In genomic region chr3:58746758-58747157, GRCh38 we compare ENCODE assay signal across 22 cellular contexts.
DNase-seq lines count a peak whose midpoint lies in the region; ATAC-seq, FAIRE-seq and TF ChIP-seq lines count a peak whose summit lies in the region.
"Had no signal": no experiment of that assay in that cellular context is flagged by ENCODE, and none has a peak within 500 bp of the region (broad histone marks: within the 10 kb centered on the region; RNA-seq: fewer than 3 reads in every experiment).

No MANE protein-coding gene starts in this region.

- no peaks in the 10 kb centered on the region for H3K27me3 ChIP-seq in SK-N-SH (ENCODE audit: insufficient read depth)
- no peaks in the 10 kb centered on the region for H3K27me3 ChIP-seq in K562 (ENCODE audit: control insufficient read depth in 2 of 2, insufficient read depth in 2 of 2, low read length in 2 of 2)
- H3K27me3 ChIP-seq: BE2C had no signal

- H3K4me2 ChIP-seq in SK-N-SH, result no peak overlapping the region
- H3K4me2 ChIP-seq in K562 (ENCODE audit: insufficient read depth, low read length), result no peak overlapping the region

- H4K20me1 ChIP-seq in SK-N-SH (ENCODE audit: insufficient read depth) (no peaks in the 10 kb centered on the region), K562 (replicated peaks; ENCODE audit: control insufficient read depth, insufficient read depth, low read length) (no peaks in the 10 kb centered on the region)

- no peak for ATAC-seq in SK-N-SH treated with all-trans-retinoic acid at 6 μM for 48 hours
- no peak for ATAC-seq in K562
- no peak for ATAC-seq in HG02759 (IDR thresholded peaks at IDR 0.05; ENCODE audit: unreplicated experiment)
- ATAC-seq: GM12878 had no signal

- no peak for TF ChIP-seq POLR2A in K562 (conservative IDR thresholded peaks at IDR 0.05)

- H3K4me3 ChIP-seq in SK-N-SH (ENCODE audit: low read depth in 2 of 2, low read length in 1 of 2), result no peak overlapping the region
- H3K4me3 ChIP-seq in K562, result no peak overlapping the region
- H3K4me3 ChIP-seq: GM12878 had no signal

- H3K79me2 ChIP-seq in SK-N-SH (ENCODE audit: insufficient read depth) (no peaks in the 10 kb centered on the region), K562 (ENCODE audit: control insufficient read depth, insufficient read depth, low read length) (no peaks in the 10 kb centered on the region)

- POLR2A ChIA-PET in SK-N-SH (lab: Yijun Ruan, JAX) (interaction anchor here (0.6 kb wide), 1 partner anchor 274 kb away, joined by 3 read pairs; no protein-coding TSS in a partner anchor), K562 (lab: Yijun Ruan, JAX) (no interaction called here)

- H3K4me1 ChIP-seq in SK-N-SH (ENCODE audit: control insufficient read depth in 1 of 2, insufficient read depth in 2 of 2, low read depth in 1 of 2, low read length in 1 of 2), result no peaks in the 10 kb centered on the region; a peak in 2 of 4 replicates
- no peaks in the 10 kb centered on the region for H3K4me1 ChIP-seq in K562 (replicated peaks in 1 of 2; ENCODE audit: control insufficient read depth in 2 of 2, insufficient read depth in 2 of 2, low read length in 2 of 2)
- H3K4me1 ChIP-seq: BE2C had no signal

- no peak for FAIRE-seq in K562 (lab: Jason Lieb, UNC)
- FAIRE-seq: A204.1, GM12878, HTR-8/SVneo had no signal

- BruUV-seq in K562 (replicated peaks; lab: Mats Ljungman, UMichigan), result no TSS peak

- no peaks in the 10 kb centered on the region for H3F3A ChIP-seq in SK-N-SH (replicated peaks; ENCODE audit: insufficient read depth)

- in situ Hi-C loops in K562 (cut with MboI), result no loop called here

- no peak for TF ChIP-seq RAD21 in SK-N-SH (IDR thresholded peaks at IDR 0.05; ENCODE audit: low read length)
- TF ChIP-seq RAD21 in K562 (CRISPR knock-in tag; conservative IDR thresholded peaks at IDR 0.05 in 1 of 2, IDR thresholded peaks at IDR 0.05 in 1 of 2), result no peak

- intact Hi-C loops in K562 (cut with micrococcal nuclease), result no loop called here

- no peak overlapping the region for H2AFZ ChIP-seq in SK-N-SH (ENCODE audit: low read depth)
- no peak overlapping the region for H2AFZ ChIP-seq in K562 (ENCODE audit: low read depth, low read length)

- no peaks in the 10 kb centered on the region for H3K9me2 ChIP-seq in SK-N-SH

- H3K36me3 ChIP-seq in SK-N-SH (replicated peaks in 1 of 2; ENCODE audit: control insufficient read depth in 1 of 2, insufficient read depth in 2 of 2, low read length in 1 of 2), result no peaks in the 10 kb centered on the region
- H3K36me3 ChIP-seq in K562 (ENCODE audit: control insufficient read depth, insufficient read depth, low read length), result no peaks in the 10 kb centered on the region; the same call in 2 of the 3 replicates
- H3K36me3 ChIP-seq: BE2C had no signal

- no peak overlapping the region for H3K9ac ChIP-seq in SK-N-SH
- no peak overlapping the region for H3K9ac ChIP-seq in K562 (ENCODE audit: insufficient read depth in 1 of 2, low read depth in 2 of 2, low read length in 2 of 2)

- TF ChIP-seq EP300 in SK-N-SH (IDR thresholded peaks at IDR 0.05; ENCODE audit: borderline replicate concordance in 1 of 2, low read depth in 1 of 2, low read length in 1 of 2) (no peak), K562 (IDR thresholded peaks at IDR 0.05; ENCODE audit: low read length) (no peak)

- H3K9me3 ChIP-seq in SK-N-SH, result no peaks in the 10 kb centered on the region
- no peaks in the 10 kb centered on the region for H3K9me3 ChIP-seq in K562 (replicated peaks; ENCODE audit: control insufficient read depth, insufficient read depth, low read depth, low read length)
- H3K9me3 ChIP-seq: BE2C had no signal

- DNase-seq in SK-N-SH (no peak), NCI-H1930 (lab: John Stamatoyannopoulos, UW) (peak; percentile 65 to 75), K562 (ENCODE audit: extremely low read depth in 1 of 4, low spot score in 3 of 4) (no peak), NCI-H2227 treated with DMSO at 0.1 percent for 48 hours (lab: John Stamatoyannopoulos, UW) (no peak), NCI-H146 (lab: John Stamatoyannopoulos, UW) (no peak)
- DNase-seq: ACHN; BE2C; C1 segment of cervical spinal cord; CD4-positive, CD25-positive, alpha-beta regulatory T cell; CD8-positive, alpha-beta memory T cell; COR-L47; DMS 273 treated with DMSO at 0.1 percent for 48 hours; DMS53; DND-41; EL; GOT3; H9 had no signal

- CTCF ChIA-PET in SK-N-SH (lab: Yijun Ruan, JAX) (interaction anchor here (0.6 kb wide), 1 partner anchor 298 kb away, joined by 3 read pairs; no protein-coding TSS in a partner anchor), K562 (lab: Yijun Ruan, JAX; ENCODE audit: low intra/inter-chr PET ratio) (no interaction called here)

- H3K9me1 ChIP-seq in K562 (ENCODE audit: control insufficient read depth, insufficient read depth, low read length), result no peaks in the 10 kb centered on the region

- TF ChIP-seq CTCF in SK-N-SH (IDR thresholded peaks at IDR 0.05), result no peak
- no peak for TF ChIP-seq CTCF in K562 (IDR thresholded peaks at IDR 0.05 in 2 of 3, conservative IDR thresholded peaks at IDR 0.05 in 1 of 3; ENCODE audit: insufficient read depth in 2 of 3, low read depth in 1 of 3, low read length in 3 of 3)

- WGBS in SK-N-SH (ENCODE audit: low lambda C conversion rate), result 37% methylated on average over 3 of the region's 3 CpGs
- 96% methylated on average over 3 of the region's 3 CpGs for WGBS in K562 (ENCODE audit: insufficient coverage, low coverage, missing lambda C conversion rate)

- peak overlapping the region in 1 of 2 experiments; percentile 39; a peak in 1 of 4 replicates for H3K27ac ChIP-seq in SK-N-SH (ENCODE audit: low read depth in 2 of 2, low read length in 1 of 2)
- no peak overlapping the region for H3K27ac ChIP-seq in K562 (ENCODE audit: extremely low read depth, low read depth, low read length)

TF ChIP-seq in SK-N-SH treated with all-trans-retinoic acid at 6 μM for 48 hours, 23 proteins besides CTCF, POLR2A, EP300 and RAD21 (continues in another document):
- TF ChIP-seq CREB5 (CRISPR knock-in tag; IDR thresholded peaks at IDR 0.05; ENCODE audit: low read depth), result peak; percentile 95

TF ChIP-seq in SK-N-SH, 30 proteins besides CTCF, POLR2A, EP300 and RAD21 (continues in another document):
- no peak for TF ChIP-seq MXI1 (IDR thresholded peaks at IDR 0.05; ENCODE audit: low read depth, low read length)
- no peak for TF ChIP-seq FOXJ3 (CRISPR knock-in tag; IDR thresholded peaks at IDR 0.05)
- no peak for TF ChIP-seq SIN3A (IDR thresholded peaks at IDR 0.05; ENCODE audit: borderline replicate concordance, low read depth, low read length)
- no peak for TF ChIP-seq MEF2A (IDR thresholded peaks at IDR 0.05; ENCODE audit: borderline replicate concordance, low read depth)
- TF ChIP-seq, protein P1, sequence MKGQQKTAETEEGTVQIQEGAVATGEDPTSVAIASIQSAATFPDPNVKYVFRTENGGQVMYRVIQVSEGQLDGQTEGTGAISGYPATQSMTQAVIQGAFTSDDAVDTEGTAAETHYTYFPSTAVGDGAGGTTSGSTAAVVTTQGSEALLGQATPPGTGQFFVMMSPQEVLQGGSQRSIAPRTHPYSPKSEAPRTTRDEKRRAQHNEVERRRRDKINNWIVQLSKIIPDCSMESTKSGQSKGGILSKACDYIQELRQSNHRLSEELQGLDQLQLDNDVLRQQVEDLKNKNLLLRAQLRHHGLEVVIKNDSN (IDR thresholded peaks at IDR 0.05; ENCODE audit: borderline replicate concordance, low read depth), result no peak
- no peak for TF ChIP-seq CHD2 (IDR thresholded peaks at IDR 0.05; ENCODE audit: low read length, partially characterized antibody)
- TF ChIP-seq TCF12 (IDR thresholded peaks at IDR 0.05), result no peak

TF ChIP-seq in K562, 482 proteins besides CTCF, POLR2A, EP300 and RAD21:
- TF ChIP-seq CEBPB (tag; IDR thresholded peaks at IDR 0.05) (peak; percentile 74), TGIF2 (CRISPR knock-in tag; IDR thresholded peaks at IDR 0.05) (no peak), ZFPM2 (CRISPR knock-in tag; IDR thresholded peaks at IDR 0.05) (no peak), CEBPG (CRISPR knock-in tag; IDR thresholded peaks at IDR 0.05) (no peak), CEBPG (tag; conservative IDR thresholded peaks at IDR 0.05 in 1 of 2, IDR thresholded peaks at IDR 0.05 in 1 of 2) (peak in 1 of 2 experiments; percentile 72; a peak in 2 of 4 replicates)

Comparison
In these comparisons a context has a peak if more than half of its experiments do, and no peak if none do; other contexts are left out.
1. DNase-seq: peak in NCI-H1930 (2 of 2); none in SK-N-SH (single experiment), K562 (0 of 4), NCI-H2227 treated with DMSO at 0.1 percent for 48 hours (single experiment) and NCI-H146 (single experiment).